18 cellular contexts compared by ENCODE assay signal in genomic region chr3:71025010-71025409, GRCh38.
DNase-seq lines count a peak whose midpoint lies in the region; ATAC-seq, FAIRE-seq and TF ChIP-seq lines count a peak whose summit lies in the region.
"Had no signal": no experiment of that assay in that cellular context is flagged by ENCODE, and none has a peak within 500 bp of the region (broad histone marks: within the 10 kb centered on the region; RNA-seq: fewer than 3 reads in every experiment).

No MANE protein-coding gene starts in this region.

- no peak overlapping the region for H2AFZ ChIP-seq in MM.1S (ENCODE audit: low read length)

- TF ChIP-seq EP300 in esophagus muscularis mucosa (IDR thresholded peaks at IDR 0.05) = no peak
- no peak for TF ChIP-seq EP300 in sigmoid colon (IDR thresholded peaks at IDR 0.05)

- peaks cover 56% of the 10 kb centered on the region for H3K36me3 Mint-ChIP-seq in activated CD4-positive, alpha-beta T cell treated with anti-CD3 and anti-CD28 coated beads, Interleukin-2, amount 10 ng/mL, durations not matched to agents 7 days and 5 days (ENCODE audit: low read depth)

- POLR2A ChIA-PET in activated CD4-positive, alpha-beta T cell treated with anti-CD3 and anti-CD28 coated beads, Interleukin-2, amount 10 ng/mL, durations not matched to agents 7 days and 5 days (lab: Charles Lee) = no interaction called here

- H4K20me1 ChIP-seq in MM.1S (ENCODE audit: insufficient read depth, low read length) = no peaks in the 10 kb centered on the region

- intact Hi-C loops in esophagus muscularis mucosa (cut with DNase I) (no loop called here), sigmoid colon (cut with DNase I) (no loop called here)

- no peaks in the 10 kb centered on the region for H3K9me2 ChIP-seq in MM.1S (replicated peaks; ENCODE audit: insufficient read depth, low read length)

- TF ChIP-seq CTCF in MM.1S (IDR thresholded peaks at IDR 0.05; ENCODE audit: low read length) = no peak
- no peak for TF ChIP-seq CTCF in esophagus muscularis mucosa (IDR thresholded peaks at IDR 0.05)
- TF ChIP-seq CTCF in sigmoid colon (IDR thresholded peaks at IDR 0.05) = no peak

- H3K4me1 Mint-ChIP-seq in activated CD4-positive, alpha-beta T cell treated with anti-CD3 and anti-CD28 coated beads, Interleukin-2, amount 10 ng/mL, durations not matched to agents 7 days and 5 days = peaks cover 49% of the 10 kb centered on the region

- H3K4me3 ChIP-seq in MM.1S (ENCODE audit: low read length) (no peak overlapping the region), esophagus muscularis mucosa (no peak overlapping the region), sigmoid colon (no peak overlapping the region)
- H3K4me3 ChIP-seq: A549, MG63, Peyer's patch, upper lobe of right lung had no signal

- H3K9me3 ChIP-seq in MM.1S (replicated peaks; ENCODE audit: insufficient read depth, low read length) (no peaks in the 10 kb centered on the region), esophagus muscularis mucosa (no peaks in the 10 kb centered on the region), sigmoid colon (no peaks in the 10 kb centered on the region)
- H3K9me3 ChIP-seq: A549, MG63, Peyer's patch, upper lobe of right lung had no signal

- no peak overlapping the region for H3K9ac ChIP-seq in MM.1S (ENCODE audit: low read length)

- no peak for TF ChIP-seq POLR2A in esophagus muscularis mucosa (IDR thresholded peaks at IDR 0.05; ENCODE audit: low read depth)
- TF ChIP-seq POLR2A in sigmoid colon (IDR thresholded peaks at IDR 0.05) = no peak
- TF ChIP-seq POLR2A in GM12891 (IDR thresholded peaks at IDR 0.05; ENCODE audit: low read depth, low read length) = no peak

- H3K27ac ChIP-seq in MM.1S (ENCODE audit: low read length) = no peak overlapping the region
- H3K27ac ChIP-seq in esophagus muscularis mucosa (replicated peaks in 1 of 4) = peak overlapping the region; percentile 45 to 77 (median 66)
- H3K27ac ChIP-seq in sigmoid colon = peak overlapping the region; percentile 21 to 59 (median 48)
- H3K27ac ChIP-seq: epithelial cell of prostate, upper lobe of right lung had no signal

- no peaks in the 10 kb centered on the region for H3F3A ChIP-seq in MM.1S (ENCODE audit: insufficient read depth, low read length)

- CTCF ChIA-PET in activated CD4-positive, alpha-beta T cell treated with anti-CD3 and anti-CD28 coated beads, Interleukin-2, amount 10 ng/mL, durations not matched to agents 7 days and 5 days (lab: Charles Lee) = no interaction called here

- no peak for DNase-seq in activated CD4-positive, alpha-beta T cell treated with anti-CD3 and anti-CD28 coated beads, Interleukin-2, amount 10 ng/mL, durations not matched to agents 7 days and 5 days
- DNase-seq in activated CD4-positive, alpha-beta T cell treated with anti-CD3 and anti-CD28 coated beads, Interleukin-2, amount 50 U/mL, for 48 hours = no peak
- DNase-seq in MM.1S (no peak), esophagus muscularis mucosa (ENCODE audit: extremely low spot score) (no peak), sigmoid colon (no peak), CD1c-positive myeloid dendritic cell (ENCODE audit: extremely low spot score) (no peak), GM12891 (ENCODE audit: insufficient read length, low spot score) (no peak)
- DNase-seq: GDM1; HCEC 1CT; MG63; NCI-H2081; NCI-H69; Peyer's patch; stimulated activated CD4-positive, alpha-beta T cell treated with anti-CD3 and anti-CD28 coated beads, Interleukin-2, amount 100 ng/mL, for 48 hours; upper lobe of right lung had no signal

- no peaks in the 10 kb centered on the region for H3K9me3 Mint-ChIP-seq in activated CD4-positive, alpha-beta T cell treated with anti-CD3 and anti-CD28 coated beads, Interleukin-2, amount 10 ng/mL, durations not matched to agents 7 days and 5 days

- H3K36me3 ChIP-seq in MM.1S (replicated peaks; ENCODE audit: insufficient read depth, low read length) (no peaks in the 10 kb centered on the region), esophagus muscularis mucosa (peaks cover 0 to 16% (median 3%) of the 10 kb centered on the region in 4 donors), sigmoid colon (peaks cover 0 to 12% (median 0%) of the 10 kb centered on the region in 4 donors)
- H3K36me3 ChIP-seq: MG63, upper lobe of right lung had no signal

- WGBS in esophagus muscularis mucosa = 76% methylated on average over 8 of the region's 8 CpGs
- WGBS in sigmoid colon, 2 donors = 53 to 88% methylated on average over 8 of the region's 8 CpGs

- FAIRE-seq in GM12891 (lab: Jason Lieb, UNC) = no peak
- FAIRE-seq: A549 had no signal

- no peaks in the 10 kb centered on the region for H3K4me1 ChIP-seq in MM.1S (ENCODE audit: low read length)
- H3K4me1 ChIP-seq in esophagus muscularis mucosa = peaks cover 30 to 91% (median 83%) of the 10 kb centered on the region in 4 donors
- H3K4me1 ChIP-seq in sigmoid colon = peaks cover 0 to 62% (median 49%) of the 10 kb centered on the region in 4 donors

- H3K27me3 ChIP-seq in MM.1S (replicated peaks; ENCODE audit: insufficient read depth, low read length) (no peaks in the 10 kb centered on the region), esophagus muscularis mucosa (no peaks in the 10 kb centered on the region), sigmoid colon (no peaks in the 10 kb centered on the region)
- H3K27me3 ChIP-seq: MG63, Peyer's patch, upper lobe of right lung had no signal

- peak overlapping the region; percentile 54 for H3K27ac Mint-ChIP-seq in activated CD4-positive, alpha-beta T cell treated with anti-CD3 and anti-CD28 coated beads, Interleukin-2, amount 10 ng/mL, durations not matched to agents 7 days and 5 days

- H3K27me3 Mint-ChIP-seq in activated CD4-positive, alpha-beta T cell treated with anti-CD3 and anti-CD28 coated beads, Interleukin-2, amount 10 ng/mL, durations not matched to agents 7 days and 5 days = no peaks in the 10 kb centered on the region

- H3K4me2 ChIP-seq in MM.1S (ENCODE audit: low read depth, low read length) = peak overlapping the region; percentile 19; the same call in 1 of the 2 replicates

- ATAC-seq in HG03039 (IDR thresholded peaks at IDR 0.05; ENCODE audit: unreplicated experiment) = no peak
- ATAC-seq: A549, upper lobe of right lung had no signal

- H3K4me3 Mint-ChIP-seq in activated CD4-positive, alpha-beta T cell treated with anti-CD3 and anti-CD28 coated beads, Interleukin-2, amount 10 ng/mL, durations not matched to agents 7 days and 5 days = no peak overlapping the region

- peaks cover 61% of the 10 kb centered on the region for H3K79me2 ChIP-seq in MM.1S (ENCODE audit: low read length)

TF ChIP-seq in GM12891, 5 proteins besides CTCF, POLR2A, EP300 and RAD21:
- no peak for TF ChIP-seq PAX5 (IDR thresholded peaks at IDR 0.05; ENCODE audit: insufficient read depth, low read length, severe bottlenecking)
- no peak for TF ChIP-seq POU2F2 (IDR thresholded peaks at IDR 0.05; ENCODE audit: low read depth, low read length)
- TF ChIP-seq TAF1 (IDR thresholded peaks at IDR 0.05; ENCODE audit: low read depth, low read length) = no peak
